Comparison of ENCODE assay signal across 8 cellular contexts in the genomic region with DNA sequence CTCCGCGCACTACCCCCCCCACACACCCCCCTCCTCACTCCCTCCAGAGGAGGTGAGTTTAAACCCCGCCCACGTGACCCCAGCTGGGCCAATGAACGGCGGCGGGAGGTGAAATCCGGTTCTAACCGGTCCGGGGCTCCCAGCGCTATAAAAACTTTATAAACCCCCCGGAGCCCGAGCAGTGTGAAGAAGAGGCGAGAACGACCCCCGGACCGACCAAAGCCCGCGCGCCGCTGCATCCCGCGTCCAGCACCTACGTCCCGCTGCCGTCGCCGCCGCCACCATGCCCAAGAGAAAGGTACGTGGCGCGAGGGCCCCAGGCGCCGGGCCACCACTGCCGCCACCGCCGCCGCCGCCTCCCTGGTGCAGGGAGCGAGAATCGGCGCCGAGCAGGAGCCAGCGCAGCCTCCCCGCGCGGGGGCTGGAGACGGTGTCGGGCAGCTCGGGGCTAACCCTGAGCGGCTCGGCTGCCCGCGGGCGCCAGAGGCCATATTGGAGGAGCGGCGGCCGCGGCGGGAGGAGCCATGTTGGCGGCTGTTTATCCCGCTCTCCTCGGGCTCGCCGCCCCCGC. TPM values are rescaled to one million over a fixed set of nuclear protein-coding genes. Genes with fewer than 3 reads are reported as not detected.
DNase-seq lines count a peak whose midpoint lies in the region; ATAC-seq and TF ChIP-seq lines count a peak whose summit lies in the region.

A gene (plus strand): TSS at position 111 of the 571 bp plus-strand sequence. CDS start 173 bp downstream, at position 284.

- H3K4me3 ChIP-seq in fibroblast of mammary gland (ENCODE audit: control insufficient read depth, low read depth, low read length): peak within 1 kb of the TSS; percentile 60

- H3K27me3 Mint-ChIP-seq in IgD-negative memory B cell: no peaks in the 10 kb centered on the region
- H3K27me3 Mint-ChIP-seq in naive thymus-derived CD8-positive, alpha-beta T cell: no peaks in the 10 kb centered on the region
- H3K27me3 Mint-ChIP-seq in stimulated activated memory B cell treated with anti-CD40 and anti-IgM and Interleukin-4, amounts not matched to agents 10 μg/mL and 1 μg/mL and 100 μg/mL, for 72 hours: no peaks in the 10 kb centered on the region

- no peaks in the 10 kb centered on the region for H3K9me3 Mint-ChIP-seq in IgD-negative memory B cell
- no peaks in the 10 kb centered on the region for H3K9me3 Mint-ChIP-seq in naive thymus-derived CD8-positive, alpha-beta T cell
- no peaks in the 10 kb centered on the region for H3K9me3 Mint-ChIP-seq in stimulated activated memory B cell treated with anti-CD40 and anti-IgM and Interleukin-4, amounts not matched to agents 10 μg/mL and 1 μg/mL and 100 μg/mL, for 72 hours

- H3K4me3 Mint-ChIP-seq in IgD-negative memory B cell: peak within 1 kb of the TSS; percentile 94 to 100 (median 99)
- H3K4me3 Mint-ChIP-seq in naive thymus-derived CD8-positive, alpha-beta T cell: peak within 1 kb of the TSS; percentile 86 to 97 (median 94)
- H3K4me3 Mint-ChIP-seq in stimulated activated memory B cell treated with anti-CD40 and anti-IgM and Interleukin-4, amounts not matched to agents 10 μg/mL and 1 μg/mL and 100 μg/mL, for 72 hours: peak within 1 kb of the TSS; percentile 88

- peak within 1 kb of the TSS; percentile 96 to 100 (median 99) for H3K27ac Mint-ChIP-seq in IgD-negative memory B cell
- H3K27ac Mint-ChIP-seq in naive thymus-derived CD8-positive, alpha-beta T cell: peak within 1 kb of the TSS; percentile 92 to 99 (median 97)
- H3K27ac Mint-ChIP-seq in stimulated activated memory B cell treated with anti-CD40 and anti-IgM and Interleukin-4, amounts not matched to agents 10 μg/mL and 1 μg/mL and 100 μg/mL, for 72 hours: peak within 1 kb of the TSS; percentile 96

- CTCF ChIA-PET in RWPE1 (lab: Yijun Ruan, JAX): interaction anchor here (0.6 to 0.8 kb wide), 2 partner anchors 94 to 1031 kb away, joined by 3 read pairs; no protein-coding TSS in a partner anchor

- peaks cover 19 to 45% (median 42%) of the 10 kb centered on the region in 3 donors for H3K4me1 Mint-ChIP-seq in IgD-negative memory B cell
- H3K4me1 Mint-ChIP-seq in naive thymus-derived CD8-positive, alpha-beta T cell: peaks cover 15 to 55% (median 50%) of the 10 kb centered on the region in 4 donors
- peaks cover 42% of the 10 kb centered on the region for H3K4me1 Mint-ChIP-seq in stimulated activated memory B cell treated with anti-CD40 and anti-IgM and Interleukin-4, amounts not matched to agents 10 μg/mL and 1 μg/mL and 100 μg/mL, for 72 hours

- DNase-seq in DMS 273 (lab: John Stamatoyannopoulos, UW; ENCODE audit: unreplicated experiment) (peak; percentile 97), RWPE1 (ENCODE audit: low spot score) (peak; percentile 85), fibroblast of mammary gland (ENCODE audit: low read depth) (peak; percentile 80)
- DNase-seq in activated T-helper 1 cell treated with anti-CD3 and anti-CD28 coated beads, Interleukin-2, amount 50 U/mL, for 16 hours (ENCODE audit: low read depth in 1 of 2, low spot score in 1 of 2): peak; percentile 74 to 80
- DNase-seq in naive thymus-derived CD8-positive, alpha-beta T cell: peak; percentile 75 to 96 (median 86)

- POLR2A ChIA-PET in RWPE1 (lab: Yijun Ruan, JAX; ENCODE audit: low non-redundant PET): interaction anchor here (1.3 kb wide), 1 partner anchor 28 kb away, joined by 4 read pairs; no protein-coding TSS in a partner anchor
- POLR2A ChIA-PET in naive thymus-derived CD8-positive, alpha-beta T cell (lab: Charles Lee): interaction anchor here (0.6 to 3.9 kb wide), 29 partner anchors 10 to 919 kb away, joined by 3 to 43 read pairs (median 4); a partner anchor contains a TSS

- H3K27ac ChIP-seq in RWPE1: peak within 1 kb of the TSS; percentile 98

- ATAC-seq in GM21529 (IDR thresholded peaks at IDR 0.05; ENCODE audit: unreplicated experiment): peak; percentile 45
- ATAC-seq in naive thymus-derived CD8-positive, alpha-beta T cell: peak; percentile 68 to 73
- peak; percentile 90 for ATAC-seq in stimulated activated memory B cell treated with anti-CD40 and anti-IgM and Interleukin-4, amounts not matched to agents 10 μg/mL and 1 μg/mL and 100 μg/mL, for 72 hours

- TF ChIP-seq CTCF in RWPE1 (conservative IDR thresholded peaks at IDR 0.05; ENCODE audit: low read depth) (no peak), fibroblast of mammary gland (conservative IDR thresholded peaks at IDR 0.05; ENCODE audit: control insufficient read depth, insufficient read depth, low read depth, low read length) (no peak)

- peaks cover 3% of the 10 kb centered on the region for H3K36me3 Mint-ChIP-seq in IgD-negative memory B cell
- peaks cover 0 to 55% (median 10%) of the 10 kb centered on the region in 3 donors for H3K36me3 Mint-ChIP-seq in naive thymus-derived CD8-positive, alpha-beta T cell
- H3K36me3 Mint-ChIP-seq in stimulated activated memory B cell treated with anti-CD40 and anti-IgM and Interleukin-4, amounts not matched to agents 10 μg/mL and 1 μg/mL and 100 μg/mL, for 72 hours: peaks cover 48% of the 10 kb centered on the region

RNA-seq across cellular contexts. Expression of the gene that starts here (rescaled TPM):
- polyA plus RNA-seq in IgD-negative memory B cell: 748 TPM
- total RNA-seq in naive thymus-derived CD8-positive, alpha-beta T cell: 100 to 1,000 TPM; 382 TPM
- 100 to 1,000 TPM; 634 to 759 (median 709) TPM for polyA plus RNA-seq in naive thymus-derived CD8-positive, alpha-beta T cell

Comparison
In these comparisons a context has a peak if more than half of its experiments do, and no peak if none do; other contexts are left out.
1. Peak in every context shown above with its lines: DNase-seq, ATAC-seq, H3K4me3 ChIP-seq and H3K27ac ChIP-seq.